Comparison of ENCODE assay signal across 12 cellular contexts in genomic region chr10:54064215-54064614, GRCh38.
DNase-seq lines count a peak whose midpoint lies in the region; ATAC-seq lines count a peak whose summit lies in the region.
"Had no signal": no experiment of that assay in that cellular context is flagged by ENCODE, and none has a peak within 500 bp of the region (broad histone marks: within the 10 kb centered on the region; RNA-seq: fewer than 3 reads in every experiment).

No MANE protein-coding gene starts in this region.

- DNase-seq in DMS53 (lab: John Stamatoyannopoulos, UW) (peak; percentile 60), DMS53 treated with DMSO at 0.1 percent for 48 hours (lab: John Stamatoyannopoulos, UW; ENCODE audit: unreplicated experiment) (no peak), RPMI8226 (peak; percentile 14), sciatic nerve (ENCODE audit: low spot score) (no peak), NCI-H526 (lab: John Stamatoyannopoulos, UW) (no peak), NCI-H226 (no peak)
- DNase-seq: AML-193, DMS153, DND-41, EL had no signal

- intact Hi-C loops in sciatic nerve (cut with DNase I): no loop called here

- ATAC-seq in sciatic nerve (peak; percentile 28), HG02798 (IDR thresholded peaks at IDR 0.05; ENCODE audit: poor library complexity, unreplicated experiment) (no peak)
- ATAC-seq: A549 had no signal

Comparison
In these comparisons a context has a peak if more than half of its experiments do, and no peak if none do; other contexts are left out.
1. DNase-seq: peak in DMS53 (single experiment) and RPMI8226 (single experiment); none in DMS53 treated with DMSO at 0.1 percent for 48 hours (single experiment), sciatic nerve (single experiment), NCI-H526 (0 of 2) and NCI-H226 (single experiment).